ENCODE assay signal across 15 cellular contexts in the genomic region with DNA sequence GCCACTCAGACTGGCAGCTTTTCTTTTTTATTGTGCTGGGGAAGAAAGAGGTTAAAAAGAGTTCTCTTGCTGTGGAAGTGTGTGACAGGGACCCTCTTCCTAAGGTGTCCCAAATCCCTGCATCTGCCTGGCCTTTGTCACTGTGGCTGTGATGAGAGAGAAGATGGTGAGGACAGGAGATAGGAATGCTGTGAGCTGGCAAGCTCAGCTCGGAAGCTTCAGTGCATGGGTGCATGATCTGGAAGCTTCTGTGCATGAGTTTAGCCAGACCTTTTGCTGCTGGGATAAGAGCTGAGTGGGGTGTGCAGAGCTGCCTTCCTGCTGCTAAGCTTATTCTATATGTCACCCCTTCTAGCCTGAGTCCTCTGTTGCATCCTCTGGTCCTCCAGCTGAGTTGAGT.
A peak's percentile ranks its signal among the peaks of the same experiment; 100 is the strongest.
DNase-seq lines count a peak whose midpoint lies in the region; ATAC-seq lines count a peak whose summit lies in the region.
"Had no signal": no experiment of that assay in that cellular context is flagged by ENCODE, and none has a peak within 500 bp of the region (broad histone marks: within the 10 kb centered on the region; RNA-seq: fewer than 3 reads in every experiment).

No MANE protein-coding gene starts in this region.

- intact Hi-C loops in sciatic nerve (cut with DNase I), result no loop called here

- H3K36me3 Mint-ChIP-seq in activated T-cell treated with anti-CD3 and anti-CD28 coated beads, Interleukin-2, amount 50 U/mL, for 24 hours (ENCODE audit: low read depth), result peaks cover 63% of the 10 kb centered on the region
- H3K36me3 Mint-ChIP-seq in activated T-cell treated with anti-CD3 and anti-CD28 coated beads, Interleukin-2, amount 50 U/mL, for 72 hours (ENCODE audit: insufficient read depth in 2 of 2), result peaks cover 13 to 22% of the 10 kb centered on the region in 2 donors
- peaks cover 55% of the 10 kb centered on the region for H3K36me3 Mint-ChIP-seq in activated T-helper 17 cell treated with anti-CD3 and anti-CD28 coated beads, Interleukin-2, amount 50 U/mL, for 72 hours (ENCODE audit: low read depth)
- peaks cover 41% of the 10 kb centered on the region for H3K36me3 Mint-ChIP-seq in stimulated activated effector memory CD8-positive, alpha-beta T cell treated with anti-CD3 and anti-CD28 coated beads, Interleukin-12 subunit alpha, Interleukin-12 subunit beta, amount 100 ng/mL, for 72 hours

- H3K9me3 Mint-ChIP-seq in activated T-cell treated with anti-CD3 and anti-CD28 coated beads, Interleukin-2, amount 50 U/mL, for 24 hours, result peaks cover 11% of the 10 kb centered on the region
- H3K9me3 Mint-ChIP-seq in activated T-cell treated with anti-CD3 and anti-CD28 coated beads, Interleukin-2, amount 50 U/mL, for 72 hours, result peaks cover 6 to 7% of the 10 kb centered on the region in 2 donors
- no peaks in the 10 kb centered on the region for H3K9me3 Mint-ChIP-seq in activated T-helper 17 cell treated with anti-CD3 and anti-CD28 coated beads, Interleukin-2, amount 50 U/mL, for 72 hours
- no peaks in the 10 kb centered on the region for H3K9me3 Mint-ChIP-seq in stimulated activated effector memory CD8-positive, alpha-beta T cell treated with anti-CD3 and anti-CD28 coated beads, Interleukin-12 subunit alpha, Interleukin-12 subunit beta, amount 100 ng/mL, for 72 hours

- peak overlapping the region; percentile 47 for H3K27ac Mint-ChIP-seq in activated T-cell treated with anti-CD3 and anti-CD28 coated beads, Interleukin-2, amount 50 U/mL, for 24 hours
- H3K27ac Mint-ChIP-seq in activated T-cell treated with anti-CD3 and anti-CD28 coated beads, Interleukin-2, amount 50 U/mL, for 72 hours, result no peak overlapping the region
- peak overlapping the region; percentile 98 for H3K27ac Mint-ChIP-seq in activated T-helper 17 cell treated with anti-CD3 and anti-CD28 coated beads, Interleukin-2, amount 50 U/mL, for 72 hours
- H3K27ac Mint-ChIP-seq in stimulated activated effector memory CD8-positive, alpha-beta T cell treated with anti-CD3 and anti-CD28 coated beads, Interleukin-12 subunit alpha, Interleukin-12 subunit beta, amount 100 ng/mL, for 72 hours, result peak overlapping the region; percentile 91

- peaks cover 60% of the 10 kb centered on the region for H3K4me1 Mint-ChIP-seq in activated T-cell treated with anti-CD3 and anti-CD28 coated beads, Interleukin-2, amount 50 U/mL, for 24 hours (ENCODE audit: low read depth)
- H3K4me1 Mint-ChIP-seq in activated T-cell treated with anti-CD3 and anti-CD28 coated beads, Interleukin-2, amount 50 U/mL, for 72 hours (ENCODE audit: low read depth), result peaks cover 53% of the 10 kb centered on the region
- peaks cover 42% of the 10 kb centered on the region for H3K4me1 Mint-ChIP-seq in activated T-helper 17 cell treated with anti-CD3 and anti-CD28 coated beads, Interleukin-2, amount 50 U/mL, for 72 hours
- H3K4me1 Mint-ChIP-seq in stimulated activated effector memory CD8-positive, alpha-beta T cell treated with anti-CD3 and anti-CD28 coated beads, Interleukin-12 subunit alpha, Interleukin-12 subunit beta, amount 100 ng/mL, for 72 hours, result peaks cover 43% of the 10 kb centered on the region

- no peaks in the 10 kb centered on the region for H3K27me3 Mint-ChIP-seq in activated T-cell treated with anti-CD3 and anti-CD28 coated beads, Interleukin-2, amount 50 U/mL, for 24 hours
- H3K27me3 Mint-ChIP-seq in activated T-cell treated with anti-CD3 and anti-CD28 coated beads, Interleukin-2, amount 50 U/mL, for 72 hours (ENCODE audit: low read depth), result no peaks in the 10 kb centered on the region
- H3K27me3 Mint-ChIP-seq in activated T-helper 17 cell treated with anti-CD3 and anti-CD28 coated beads, Interleukin-2, amount 50 U/mL, for 72 hours, result no peaks in the 10 kb centered on the region

- no peak overlapping the region for H3K4me3 Mint-ChIP-seq in activated T-cell treated with anti-CD3 and anti-CD28 coated beads, Interleukin-2, amount 50 U/mL, for 24 hours
- H3K4me3 Mint-ChIP-seq in activated T-cell treated with anti-CD3 and anti-CD28 coated beads, Interleukin-2, amount 50 U/mL, for 72 hours, result no peak overlapping the region
- peak overlapping the region; percentile 57 for H3K4me3 Mint-ChIP-seq in activated T-helper 17 cell treated with anti-CD3 and anti-CD28 coated beads, Interleukin-2, amount 50 U/mL, for 72 hours
- no peak overlapping the region for H3K4me3 Mint-ChIP-seq in stimulated activated effector memory CD8-positive, alpha-beta T cell treated with anti-CD3 and anti-CD28 coated beads, Interleukin-12 subunit alpha, Interleukin-12 subunit beta, amount 100 ng/mL, for 72 hours

- no peak for DNase-seq in activated T-cell treated with anti-CD3 and anti-CD28 coated beads, Interleukin-2, amount 50 U/mL, for 24 hours
- DNase-seq in activated T-cell treated with anti-CD3 and anti-CD28 coated beads, Interleukin-2, amount 50 U/mL, for 72 hours, result no peak
- DNase-seq in islet precursor cell (peak; percentile 86), sciatic nerve (ENCODE audit: low spot score) (no peak), NCI-H510A treated with DMSO at 0.1 percent for 48 hours (lab: John Stamatoyannopoulos, UW) (no peak)
- no peak for DNase-seq in stimulated activated effector memory CD8-positive, alpha-beta T cell treated with anti-CD3 and anti-CD28 coated beads, Interleukin-12 subunit alpha, Interleukin-12 subunit beta, amount 100 ng/mL, for 72 hours (ENCODE audit: low spot score in 2 of 2)
- no peak for DNase-seq in activated effector memory CD4-positive, alpha-beta T cell treated with Interleukin-2 at 50 U/mL for 16 hours
- DNase-seq: C1 segment of cervical spinal cord, COR-L47, GM23248, NCI-H1436, NCI-H2029 treated with DMSO at 0.1 percent for 48 hours, NCI-H510A, SJCRH30 had no signal

- no peak for ATAC-seq in activated T-cell treated with anti-CD3 and anti-CD28 coated beads, Interleukin-2, amount 50 U/mL, for 72 hours (replicated peaks in 1 of 2)
- no peak for ATAC-seq in activated T-helper 17 cell treated with anti-CD3 and anti-CD28 coated beads, Interleukin-2, amount 50 U/mL, for 72 hours (replicated peaks)
- ATAC-seq in stimulated activated effector memory CD8-positive, alpha-beta T cell treated with anti-CD3 and anti-CD28 coated beads, Interleukin-12 subunit alpha, Interleukin-12 subunit beta, amount 100 ng/mL, for 72 hours, result no peak
- ATAC-seq in sciatic nerve, result no peak
